ENCODE assay signal across 11 cellular contexts in the genomic region with DNA sequence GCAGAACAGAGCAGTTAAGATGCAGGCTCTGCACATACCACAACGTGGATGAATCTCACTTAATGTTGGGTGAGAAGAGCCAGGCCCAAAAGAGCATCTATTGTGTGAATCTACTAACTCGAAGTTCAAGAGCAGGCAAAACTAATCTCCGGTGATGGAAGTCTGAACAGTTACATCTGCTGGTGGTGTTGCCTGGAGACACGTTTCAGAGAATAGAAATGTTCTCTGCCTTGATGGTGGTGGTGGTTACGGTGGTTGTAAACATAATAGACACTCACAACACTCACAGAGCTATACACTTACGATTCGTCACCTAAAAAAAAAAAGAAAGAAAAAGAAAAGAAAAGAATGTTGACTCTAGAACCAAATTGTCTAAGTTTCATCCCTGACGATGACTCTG.
A peak's percentile ranks its signal among the peaks of the same experiment; 100 is the strongest.
DNase-seq lines count a peak whose midpoint lies in the region; ATAC-seq lines count a peak whose summit lies in the region.
"Had no signal": no experiment of that assay in that cellular context is flagged by ENCODE, and none has a peak within 500 bp of the region (broad histone marks: within the 10 kb centered on the region; RNA-seq: fewer than 3 reads in every experiment).

No MANE protein-coding gene starts in this region.

- peaks cover 23% of the 10 kb centered on the region for H3K4me1 ChIP-seq in thymus (ENCODE audit: control insufficient read depth, insufficient read depth, low read length)

- no peak overlapping the region for H3K4me3 Mint-ChIP-seq in activated naive CD4-positive, alpha-beta T cell treated with anti-CD3 and anti-CD28 coated beads for 36 hours
- H3K4me3 Mint-ChIP-seq in activated naive CD8-positive, alpha-beta T cell, result peak overlapping the region; percentile 31
- H3K4me3 Mint-ChIP-seq: endodermal cell, T-helper 17 cell had no signal

- intact Hi-C loops in activated naive CD4-positive, alpha-beta T cell treated with anti-CD3 and anti-CD28 coated beads for 36 hours (cut with micrococcal nuclease), result loop anchor here (5.0 to 10.0 kb wide), 2 partner anchors 244 to 291 kb away; no protein-coding TSS in a partner anchor

- H3K27me3 ChIP-seq in thymus (ENCODE audit: control insufficient read depth, insufficient read depth), result no peaks in the 10 kb centered on the region

- no peaks in the 10 kb centered on the region for H3K9me3 ChIP-seq in thymus (ENCODE audit: control insufficient read depth)

- no peaks in the 10 kb centered on the region for H3K27me3 Mint-ChIP-seq in activated naive CD4-positive, alpha-beta T cell treated with anti-CD3 and anti-CD28 coated beads for 36 hours (ENCODE audit: low read depth)
- no peaks in the 10 kb centered on the region for H3K27me3 Mint-ChIP-seq in activated naive CD8-positive, alpha-beta T cell

- peaks cover 61% of the 10 kb centered on the region for H3K4me1 Mint-ChIP-seq in activated naive CD4-positive, alpha-beta T cell treated with anti-CD3 and anti-CD28 coated beads for 36 hours (ENCODE audit: low read depth)
- peaks cover 57% of the 10 kb centered on the region for H3K4me1 Mint-ChIP-seq in activated naive CD8-positive, alpha-beta T cell (ENCODE audit: low read depth)

- peak overlapping the region; percentile 26 for H3K27ac Mint-ChIP-seq in activated naive CD4-positive, alpha-beta T cell treated with anti-CD3 and anti-CD28 coated beads for 36 hours
- H3K27ac Mint-ChIP-seq in activated naive CD8-positive, alpha-beta T cell, result peak overlapping the region; percentile 81
- H3K27ac Mint-ChIP-seq: endodermal cell had no signal

- CTCF ChIA-PET in activated naive CD4-positive, alpha-beta T cell treated with anti-CD3 and anti-CD28 coated beads for 36 hours (lab: Charles Lee), result interaction anchor here (1.2 kb wide), 1 partner anchor 31 kb away, joined by 3 read pairs; no protein-coding TSS in a partner anchor

- ATAC-seq in HG02973 (IDR thresholded peaks at IDR 0.05; ENCODE audit: unreplicated experiment) (peak; percentile 9), GM18873 (IDR thresholded peaks at IDR 0.05; ENCODE audit: low FRiP score, unreplicated experiment) (no peak), HG03354 (IDR thresholded peaks at IDR 0.05; ENCODE audit: poor library complexity, severe bottlenecking, unreplicated experiment) (no peak)

- no peak overlapping the region for H3K4me3 ChIP-seq in thymus (ENCODE audit: low read length)

- WGBS in thymus, result 47% methylated on average over 8 of the region's 8 CpGs

- peaks cover 6% of the 10 kb centered on the region for H3K36me3 Mint-ChIP-seq in activated naive CD4-positive, alpha-beta T cell treated with anti-CD3 and anti-CD28 coated beads for 36 hours (ENCODE audit: low read depth)
- peaks cover 4% of the 10 kb centered on the region for H3K36me3 Mint-ChIP-seq in activated naive CD8-positive, alpha-beta T cell

- H3K36me3 ChIP-seq in thymus (ENCODE audit: control insufficient read depth, insufficient read depth), result no peaks in the 10 kb centered on the region

- peaks cover 3% of the 10 kb centered on the region for H3K9me3 Mint-ChIP-seq in activated naive CD4-positive, alpha-beta T cell treated with anti-CD3 and anti-CD28 coated beads for 36 hours
- H3K9me3 Mint-ChIP-seq in activated naive CD8-positive, alpha-beta T cell (ENCODE audit: low read depth), result peaks cover 9% of the 10 kb centered on the region

- H3K27ac ChIP-seq in thymus (ENCODE audit: low read depth), result peak overlapping the region; percentile 77

- no peak for DNase-seq in activated naive CD4-positive, alpha-beta T cell treated with anti-CD3 and anti-CD28 coated beads for 36 hours
- no peak for DNase-seq in activated naive CD4-positive, alpha-beta T cell (lab: John Stamatoyannopoulos, UW)
- no peak for DNase-seq in SIG-M5 (lab: John Stamatoyannopoulos, UW)
- DNase-seq: left cardiac atrium, T-helper 17 cell had no signal
